ENCODE assay signal across 21 cellular contexts in genomic region chr7:101983147-101983811, GRCh38.
DNase-seq lines count a peak whose midpoint lies in the region; ATAC-seq, FAIRE-seq and TF ChIP-seq lines count a peak whose summit lies in the region.
"Had no signal": no experiment of that assay in that cellular context is flagged by ENCODE, and none has a peak within 500 bp of the region (broad histone marks: within the 10 kb centered on the region; RNA-seq: fewer than 3 reads in every experiment).

No MANE protein-coding gene starts in this region.

- no peak for TF ChIP-seq RAD21 in K562 (CRISPR knock-in tag; conservative IDR thresholded peaks at IDR 0.05 in 1 of 2, IDR thresholded peaks at IDR 0.05 in 1 of 2)

- in situ Hi-C loops in K562 (cut with MboI), result no loop called here

- CTCF ChIA-PET in K562 (lab: Yijun Ruan, JAX; ENCODE audit: low intra/inter-chr PET ratio), result no interaction called here

- ATAC-seq in K562 (no peak), HG02588 (IDR thresholded peaks at IDR 0.05; ENCODE audit: unreplicated experiment) (no peak), omental fat pad (ENCODE audit: low FRiP score) (no peak)
- ATAC-seq: Right ventricle myocardium inferior, T-helper 17 cell had no signal

- no peaks in the 10 kb centered on the region for H3K9me1 ChIP-seq in K562 (ENCODE audit: control insufficient read depth, insufficient read depth, low read length)

- no TSS peak for BruUV-seq in K562 (replicated peaks; lab: Mats Ljungman, UMichigan)

- TF ChIP-seq EP300 in K562 (IDR thresholded peaks at IDR 0.05; ENCODE audit: low read length), result no peak

- peaks cover 3 to 19% of the 10 kb centered on the region in 2 experiments; a peak in 3 of 5 replicates for H3K4me1 ChIP-seq in K562 (replicated peaks in 1 of 2; ENCODE audit: control insufficient read depth in 2 of 2, insufficient read depth in 2 of 2, low read length in 2 of 2)
- H3K4me1 ChIP-seq: SJSA1 had no signal

- peaks cover 8% of the 10 kb centered on the region for H3K9me3 ChIP-seq in KOPT-K1 (ENCODE audit: insufficient read depth, low read length, poor library complexity, severe bottlenecking)
- H3K9me3 ChIP-seq in K562 (replicated peaks; ENCODE audit: control insufficient read depth, insufficient read depth, low read depth, low read length), result no peaks in the 10 kb centered on the region; the same call in 1 of the 2 replicates
- H3K9me3 ChIP-seq: SJSA1 had no signal

- TF ChIP-seq CTCF in K562 (IDR thresholded peaks at IDR 0.05 in 2 of 3, conservative IDR thresholded peaks at IDR 0.05 in 1 of 3; ENCODE audit: insufficient read depth in 2 of 3, low read depth in 1 of 3, low read length in 3 of 3) (no peak), omental fat pad (IDR thresholded peaks at IDR 0.05) (no peak)

- no peak overlapping the region for H3K4me3 ChIP-seq in K562
- H3K4me3 ChIP-seq: SJSA1 had no signal

- H3K27me3 ChIP-seq in K562 (ENCODE audit: control insufficient read depth in 2 of 2, insufficient read depth in 2 of 2, low read length in 2 of 2), result no peaks in the 10 kb centered on the region
- H3K27me3 ChIP-seq: SJSA1 had no signal

- DNase-seq in DMS 273 (lab: John Stamatoyannopoulos, UW; ENCODE audit: unreplicated experiment) (peak; percentile 25), DMS 273 treated with DMSO at 0.1 percent for 48 hours (lab: John Stamatoyannopoulos, UW) (no peak), K562 (ENCODE audit: extremely low read depth in 1 of 4, low spot score in 3 of 4) (no peak), NCI-H2227 (lab: John Stamatoyannopoulos, UW; ENCODE audit: unreplicated experiment) (no peak), omental fat pad (ENCODE audit: low spot score) (no peak)
- no peak for DNase-seq in activated CD4-positive, alpha-beta T cell treated with anti-CD3 and anti-CD28 coated beads, Interleukin-2, amount 50 U/mL, for 48 hours
- DNase-seq: ACHN, NCI-H1092 treated with DMSO at 0.1 percent for 48 hours, NCI-H1436 treated with DMSO at 0.1 percent for 48 hours, NCI-H1930, NCI-H226, NCI-H524, SW 1271, T-helper 17 cell had no signal

- no peak for TF ChIP-seq POLR2A in K562 (conservative IDR thresholded peaks at IDR 0.05)

- peaks cover 4% of the 10 kb centered on the region; the same call in 1 of the 2 replicates for H4K20me1 ChIP-seq in K562 (replicated peaks; ENCODE audit: control insufficient read depth, insufficient read depth, low read length)

- H3K9ac ChIP-seq in K562 (ENCODE audit: insufficient read depth in 1 of 2, low read depth in 2 of 2, low read length in 2 of 2), result no peak overlapping the region

- 92% methylated on average over 4 of the region's 4 CpGs for WGBS in K562 (ENCODE audit: insufficient coverage, low coverage, missing lambda C conversion rate)

- H3K36me3 ChIP-seq in KOPT-K1 (ENCODE audit: insufficient read depth, low read length), result no peaks in the 10 kb centered on the region
- 0 out of 3 replicates have a peak, but pooled peaks cover 2% of the 10 kb centered on the region for H3K36me3 ChIP-seq in K562 (ENCODE audit: control insufficient read depth, insufficient read depth, low read length)

- no peak overlapping the region for H3K4me2 ChIP-seq in K562 (ENCODE audit: insufficient read depth, low read length)

- POLR2A ChIA-PET in K562 (lab: Yijun Ruan, JAX), result no interaction called here

- no peak for FAIRE-seq in K562 (lab: Jason Lieb, UNC)
- FAIRE-seq: GM12892 had no signal

- H3K27ac ChIP-seq in KOPT-K1 (ENCODE audit: low read depth, low read length, poor library complexity, severe bottlenecking), result peak overlapping the region; percentile 5
- H3K27ac ChIP-seq in K562 (ENCODE audit: extremely low read depth, low read depth, low read length), result no peak overlapping the region
- H3K27ac ChIP-seq: 22Rv1, C4-2B, SJSA1 had no signal

- intact Hi-C loops in K562 (cut with micrococcal nuclease), result no loop called here

- H3K79me2 ChIP-seq in K562 (ENCODE audit: control insufficient read depth, insufficient read depth, low read length), result peaks cover 3% of the 10 kb centered on the region; the same call in 1 of the 3 replicates

- H2AFZ ChIP-seq in K562 (ENCODE audit: low read depth, low read length), result no peak overlapping the region

TF ChIP-seq in K562, 482 proteins besides CTCF, POLR2A, EP300 and RAD21:
- TF ChIP-seq MLX (CRISPR knock-in tag; conservative IDR thresholded peaks at IDR 0.05), result no peak
- 0 out of 2 replicates have a peak, but pooled peaks have one; percentile 19 for TF ChIP-seq ETV5 (CRISPR knock-in tag; IDR thresholded peaks at IDR 0.05; ENCODE audit: low read depth)
- peak; percentile 10 for TF ChIP-seq PRDM10 (IDR thresholded peaks at IDR 0.05; ENCODE audit: partially characterized antibody)
- TF ChIP-seq ZNF766 (CRISPR knock-in tag; conservative IDR thresholded peaks at IDR 0.05), result no peak
- TF ChIP-seq ZNF316 (IDR thresholded peaks at IDR 0.05), result peak; percentile 56
- no peak for TF ChIP-seq ZNF695 (CRISPR knock-in tag; IDR thresholded peaks at IDR 0.05)
- no peak for TF ChIP-seq HDAC6 (IDR thresholded peaks at IDR 0.05; ENCODE audit: low read depth, low read length)
- TF ChIP-seq CHD2 (IDR thresholded peaks at IDR 0.05; ENCODE audit: low read depth, low read length), result no peak
